Comparison of ENCODE assay signal across 23 cellular contexts in genomic region chr17:41816637-41817320, GRCh38. TPM values are rescaled to one million over a fixed set of nuclear protein-coding genes. Genes with fewer than 3 reads are reported as not detected.
"Had no signal": no experiment of that assay in that cellular context is flagged by ENCODE, and none has a peak within 500 bp of the region (broad histone marks: within the 10 kb centered on the region; RNA-seq: fewer than 3 reads in every experiment).

No MANE protein-coding gene starts in this region.

- H3K9me3 ChIP-seq: heart left ventricle, neutrophil, tibial artery, upper lobe of right lung had no signal

- H3K36me3 ChIP-seq: neutrophil, upper lobe of right lung had no signal

- H3K27ac ChIP-seq: coronary artery, heart left ventricle, neutrophil, tibial artery, upper lobe of right lung had no signal

- H3K4me3 ChIP-seq: coronary artery, heart left ventricle, lung, tibial artery, upper lobe of right lung had no signal

- H3K27ac Mint-ChIP-seq: endodermal cell; nephron; stimulated activated memory B cell treated with anti-CD40 and anti-IgM and Interleukin-4, amounts not matched to agents 10 μg/mL and 1 μg/mL and 100 μg/mL, for 72 hours; stimulated activated naive CD8-positive, alpha-beta T cell treated with anti-CD3 and anti-CD28 coated beads, Interleukin-15, Interleukin-2, amounts not matched to agents 100 ng/mL and 50 ng/mL, for 24 hours had no signal

- H3K9me3 Mint-ChIP-seq: endodermal cell; naive B cell; nephron; stimulated activated memory B cell treated with anti-CD40 and anti-IgM and Interleukin-4, amounts not matched to agents 10 μg/mL and 1 μg/mL and 100 μg/mL, for 72 hours; stimulated activated naive CD8-positive, alpha-beta T cell treated with anti-CD3 and anti-CD28 coated beads, Interleukin-15, Interleukin-2, amounts not matched to agents 100 ng/mL and 50 ng/mL, for 24 hours had no signal

- H3K27me3 ChIP-seq: tibial artery, upper lobe of right lung had no signal

- ATAC-seq: heart left ventricle; left colon; left ventricle myocardium superior; right cardiac atrium; stimulated activated memory B cell treated with anti-CD40 and anti-IgM and Interleukin-4, amounts not matched to agents 10 μg/mL and 1 μg/mL and 100 μg/mL, for 72 hours; upper lobe of right lung had no signal

- DNase-seq: effector CD4-positive, alpha-beta T cell; endodermal cell; foreskin melanocyte; heart left ventricle; hippocampal formation; left colon; left ventricle myocardium superior; mesenchymal stem cell; naive B cell; stimulated activated CD4-positive, alpha-beta T cell treated with anti-CD3 and anti-CD28 coated beads, Interleukin-4, amount 100 ng/mL, for 24 hours; tibial artery; upper lobe of right lung had no signal

- H3K4me3 Mint-ChIP-seq: endodermal cell; stimulated activated memory B cell treated with anti-CD40 and anti-IgM and Interleukin-4, amounts not matched to agents 10 μg/mL and 1 μg/mL and 100 μg/mL, for 72 hours; stimulated activated naive CD8-positive, alpha-beta T cell treated with anti-CD3 and anti-CD28 coated beads, Interleukin-15, Interleukin-2, amounts not matched to agents 100 ng/mL and 50 ng/mL, for 24 hours had no signal

- H3K36me3 Mint-ChIP-seq: naive B cell; stimulated activated memory B cell treated with anti-CD40 and anti-IgM and Interleukin-4, amounts not matched to agents 10 μg/mL and 1 μg/mL and 100 μg/mL, for 72 hours had no signal

RNA-seq across cellular contexts. Expression of gene KLHL10, which starts 20.8 kb away (rescaled TPM):
- total RNA-seq: cerebellum, glomerular endothelial cell, kidney epithelial cell, left colon, osteocyte had no signal
